ENCODE assay signal across 8 cellular contexts in the genomic region with DNA sequence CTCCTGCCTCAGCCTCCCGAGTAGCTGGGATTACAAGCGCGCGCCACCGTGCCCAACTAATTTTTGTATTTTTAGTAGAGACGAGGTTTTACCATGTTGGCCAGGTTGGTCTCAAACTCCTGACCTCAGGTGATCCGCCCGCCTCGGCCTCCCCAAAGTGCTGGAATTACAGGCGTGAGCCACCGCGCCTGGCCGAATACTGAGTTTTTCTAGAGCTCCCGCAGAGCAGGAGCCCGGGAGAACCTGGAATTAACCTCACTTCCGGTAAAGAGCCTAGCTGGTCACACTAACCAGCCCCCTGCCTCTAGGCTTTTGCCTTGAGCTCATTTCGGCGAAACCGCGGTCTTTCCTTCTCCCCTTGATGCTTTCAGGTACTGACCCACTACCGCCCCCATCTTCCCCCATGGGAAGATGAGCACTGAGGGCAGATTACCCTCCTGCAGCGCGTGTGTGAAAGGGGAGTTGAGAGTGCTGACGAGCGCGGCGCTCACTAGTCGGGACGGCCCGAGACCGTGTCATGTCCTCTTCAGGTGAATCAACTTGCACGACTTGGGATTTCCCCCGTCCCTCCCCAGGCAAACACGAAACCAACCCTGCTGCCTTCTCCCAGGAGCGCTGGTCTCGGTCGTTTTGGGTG. TPM values are rescaled to one million over a fixed set of nuclear protein-coding genes. Genes with fewer than 3 reads are reported as not detected.
DNase-seq lines count a peak whose midpoint lies in the region; ATAC-seq and TF ChIP-seq lines count a peak whose summit lies in the region.

No MANE protein-coding gene starts in this region.

- H3F3A ChIP-seq in OCI-LY1 (ENCODE audit: insufficient read depth, low read length), result peaks cover 16% of the 10 kb centered on the region

- TF ChIP-seq POLR2A in prostate gland (IDR thresholded peaks at IDR 0.05), result peak; percentile 22

- ATAC-seq in GM19328 (IDR thresholded peaks at IDR 0.05; ENCODE audit: unreplicated experiment), result peak; percentile 21
- ATAC-seq in HG03520 (IDR thresholded peaks at IDR 0.05; ENCODE audit: unreplicated experiment), result peak; percentile 25
- ATAC-seq in foreskin keratinocyte, result peak; percentile 62
- peak; percentile 13 for ATAC-seq in aorta (ENCODE audit: low FRiP score)

- H3K9me2 ChIP-seq in OCI-LY1 (ENCODE audit: low read depth, low read length), result no peaks in the 10 kb centered on the region

- DNase-seq in COR-L47 (lab: John Stamatoyannopoulos, UW) (peak; percentile 53), activated T-helper 1 cell treated with Interleukin-2 at 50 U/mL for 16 hours (ENCODE audit: low read depth) (peak; percentile 74), foreskin keratinocyte (peak; percentile 90 to 94), prostate gland (ENCODE audit: low spot score) (peak; percentile 69), aorta (peak in 1 of 2 donors; percentile 68)

- no peaks in the 10 kb centered on the region for H3K79me2 ChIP-seq in OCI-LY1 (ENCODE audit: insufficient read depth, low read length)

- no peak overlapping the region for H2AFZ ChIP-seq in OCI-LY1 (ENCODE audit: low read length)

- H4K20me1 ChIP-seq in OCI-LY1 (ENCODE audit: insufficient read depth, low read length), result no peaks in the 10 kb centered on the region

- H3K9ac ChIP-seq in OCI-LY1 (ENCODE audit: low read length), result peak overlapping the region; percentile 78

- no peaks in the 10 kb centered on the region for H3K9me3 ChIP-seq in OCI-LY1 (ENCODE audit: low read length)
- H3K9me3 ChIP-seq in prostate gland, result no peaks in the 10 kb centered on the region
- no peaks in the 10 kb centered on the region for H3K9me3 ChIP-seq in aorta (ENCODE audit: control insufficient read depth, low read length)

- intact Hi-C loops in prostate gland (cut with DNase I) (loop anchor here (2.0 to 10.0 kb wide), 4 partner anchors 15 to 224 kb away; a partner anchor contains a TSS), aorta (cut with DNase I) (loop anchor here (1.0 kb wide), 2 partner anchors 16 to 19 kb away; a partner anchor contains a TSS)

- WGBS in prostate gland, result 3% methylated on average over 37 of the region's 37 CpGs
- WGBS in aorta, 2 donors, result 1 to 2% methylated on average over 37 of the region's 37 CpGs

- H3K27ac ChIP-seq in OCI-LY1 (ENCODE audit: low read depth, low read length, poor library complexity, severe bottlenecking) (peak overlapping the region; percentile 97), foreskin keratinocyte (peak overlapping the region; percentile 99), prostate gland (peak overlapping the region; percentile 99), aorta (ENCODE audit: low read depth in 1 of 2, low read length in 2 of 2) (peak overlapping the region in 1 of 2 donors; percentile 80)

- H3K27me3 ChIP-seq in OCI-LY1 (ENCODE audit: insufficient read depth, low read length), result no peaks in the 10 kb centered on the region
- H3K27me3 ChIP-seq in foreskin keratinocyte, result no peaks in the 10 kb centered on the region
- no peaks in the 10 kb centered on the region for H3K27me3 ChIP-seq in prostate gland (replicated peaks; ENCODE audit: insufficient read depth)
- no peaks in the 10 kb centered on the region for H3K27me3 ChIP-seq in aorta (ENCODE audit: control insufficient read depth in 1 of 2, insufficient read depth in 2 of 2, low read length in 1 of 2)

- peaks cover 46% of the 10 kb centered on the region for H3K4me1 ChIP-seq in OCI-LY1 (ENCODE audit: insufficient read depth, low read length, severe bottlenecking)
- H3K4me1 ChIP-seq in foreskin keratinocyte, result no peaks in the 10 kb centered on the region
- peaks cover 4% of the 10 kb centered on the region for H3K4me1 ChIP-seq in prostate gland (replicated peaks)
- no peaks in the 10 kb centered on the region for H3K4me1 ChIP-seq in aorta (ENCODE audit: control insufficient read depth in 1 of 2, insufficient read depth in 2 of 2, low read length in 2 of 2)

- peak overlapping the region; percentile 66 for H3K4me3 ChIP-seq in OCI-LY1 (ENCODE audit: low read depth, low read length, poor library complexity, severe bottlenecking)
- peak overlapping the region; percentile 63 to 76 for H3K4me3 ChIP-seq in prostate gland
- peak overlapping the region; percentile 41 to 69 for H3K4me3 ChIP-seq in aorta (ENCODE audit: low read length in 2 of 2)

- peaks cover 27% of the 10 kb centered on the region for H3K36me3 ChIP-seq in OCI-LY1 (ENCODE audit: insufficient read depth, low read length)
- peaks cover under 1 to 7% of the 10 kb centered on the region in 2 donors for H3K36me3 ChIP-seq in prostate gland
- H3K36me3 ChIP-seq in aorta (ENCODE audit: control insufficient read depth in 1 of 2, insufficient read depth in 2 of 2, low read length in 1 of 2), result peaks cover 0 to 3% of the 10 kb centered on the region in 2 donors

- TF ChIP-seq CTCF in OCI-LY1 (IDR thresholded peaks at IDR 0.05; ENCODE audit: low read length) (peak; percentile 56), foreskin keratinocyte (conservative IDR thresholded peaks at IDR 0.05) (peak; percentile 61), prostate gland (IDR thresholded peaks at IDR 0.05) (peak in 2 of 4 experiments; percentile 36 to 51)

- peak overlapping the region; percentile 91 for H3K4me2 ChIP-seq in OCI-LY1 (ENCODE audit: low read length)

RNA-seq across cellular contexts. Expression of a gene that starts 0.7 kb away (rescaled TPM):
- 3.4 and 3.6 TPM in 2 replicates for total RNA-seq in foreskin keratinocyte
- polyA plus RNA-seq in foreskin keratinocyte, result 2.0 and 2.1 TPM in 2 replicates
- total RNA-seq in prostate gland, result 10 to 100 TPM in 1 of 2 donors, 1 to 10 TPM in 1; 5.1 to 13.2 TPM
- total RNA-seq in aorta, result 1 to 10 TPM; 1.6 to 4.5 TPM
- polyA plus RNA-seq in aorta, result 1 to 10 TPM; 2.0 to 5.3 TPM

RNA-seq across cellular contexts. Expression of a gene that starts 1.8 kb away (rescaled TPM):
- total RNA-seq in foreskin keratinocyte, result 11.2 and 17.1 TPM in 2 replicates
- polyA plus RNA-seq in foreskin keratinocyte, result 17.7 and 19.4 TPM in 2 replicates
- total RNA-seq in prostate gland, result 10 to 100 TPM in 1 of 2 donors, 1 to 10 TPM in 1; 5.3 to 19.6 TPM
- total RNA-seq in aorta, result 1 to 10 TPM in 1 of 2 donors, under 1 TPM in 1; 0.90 to 2.5 TPM
- 1 to 10 TPM in 1 of 2 donors, not detected in 1; 1.5 TPM for polyA plus RNA-seq in aorta

RNA-seq across cellular contexts. Expression of a gene that starts 8.1 kb away (rescaled TPM):
- total RNA-seq in foreskin keratinocyte, result 1,328 and 1,341 TPM in 2 replicates
- 1,847 and 1,895 TPM in 2 replicates for polyA plus RNA-seq in foreskin keratinocyte
- 100 to 1,000 TPM; 417 to 657 TPM for total RNA-seq in prostate gland
- total RNA-seq in aorta, result 1,000 to 10,000 TPM; 1,133 to 1,177 TPM
- polyA plus RNA-seq in aorta, result 1,000 to 10,000 TPM; 1,641 to 1,888 TPM

RNA-seq across cellular contexts. Expression of a gene that starts 10.2 kb away (rescaled TPM):
- total RNA-seq in foreskin keratinocyte (160 and 161 TPM in 2 replicates), prostate gland (100 to 1,000 TPM; 165 to 181 TPM), aorta (100 to 1,000 TPM; 107 to 115 TPM)
- polyA plus RNA-seq in foreskin keratinocyte (160 and 161 TPM in 2 replicates), aorta (100 to 1,000 TPM; 133 to 303 TPM)

RNA-seq across cellular contexts. Expression of a gene that starts 16.0 kb away (rescaled TPM):
- 77.9 and 82.6 TPM in 2 replicates for total RNA-seq in foreskin keratinocyte
- polyA plus RNA-seq in foreskin keratinocyte, result 74.6 and 77.3 TPM in 2 replicates
- total RNA-seq in prostate gland, result 10 to 100 TPM; 43.1 to 59.8 TPM
- total RNA-seq in aorta, result 10 to 100 TPM; 18.8 to 24.6 TPM
- 10 to 100 TPM; 10.7 to 19.3 TPM for polyA plus RNA-seq in aorta
